In the genomic region with DNA sequence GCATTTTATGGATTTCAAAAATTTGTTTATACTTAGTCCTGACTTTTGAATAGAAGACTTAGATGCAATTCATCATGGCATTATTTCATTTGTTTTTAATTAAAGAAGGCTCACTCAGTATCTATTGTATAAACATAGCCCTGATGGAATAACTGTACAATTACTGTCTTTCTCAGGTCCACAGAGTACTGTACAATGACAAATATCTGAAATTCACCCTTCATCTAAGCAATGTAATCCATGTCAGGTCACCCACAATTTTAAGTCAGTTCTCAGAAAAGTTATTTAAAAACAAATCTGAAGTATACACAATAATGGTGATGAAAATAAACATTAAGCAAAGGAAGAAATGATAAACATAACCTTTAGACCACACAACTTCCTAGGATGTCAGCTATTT, we compare ENCODE assay signal across 24 cellular contexts.
"Had no signal": no experiment of that assay in that cellular context is flagged by ENCODE, and none has a peak within 500 bp of the region (broad histone marks: within the 10 kb centered on the region; RNA-seq: fewer than 3 reads in every experiment).

No MANE protein-coding gene starts in this region.

- FAIRE-seq: small intestine, urothelium cell line had no signal

- DNase-seq: natural killer cell; occipital lobe; ovary; posterior cingulate gyrus; psoas muscle; right cardiac atrium; right lobe of liver; sigmoid colon; small intestine; stimulated activated CD4-positive, alpha-beta T cell treated with anti-CD3 and anti-CD28 coated beads, Interleukin-15, amount 100 ng/mL, for 24 hours; stimulated activated CD4-positive, alpha-beta T cell treated with anti-CD3 and anti-CD28 coated beads, Interleukin-2, amount 100 ng/mL, for 24 hours; stimulated activated CD4-positive, alpha-beta T cell treated with anti-CD3 and anti-CD28 coated beads, Interleukin-2, amount 100 ng/mL, for 48 hours; stimulated activated CD4-positive, alpha-beta T cell treated with anti-CD3 and anti-CD28 coated beads, Interleukin-4, amount 100 ng/mL, for 24 hours; stimulated activated naive B cell treated with anti-CD40 and anti-IgM and Interleukin-4, amounts not matched to agents 10 μg/mL and 1 μg/mL and 100 μg/mL, for 72 hours; stimulated activated naive CD4-positive, alpha-beta T cell treated with Interleukin-2 at 50 U/mL for 16 hours; stomach; thyroid gland; trophoblast cell; upper lobe of left lung had no signal

- H3K4me3 ChIP-seq: neural progenitor cell, ovary, psoas muscle, right lobe of liver, sigmoid colon, stomach, thoracic aorta, thyroid gland, tibial nerve, upper lobe of left lung, vagina had no signal
